ENCODE assay signal across 12 cellular contexts in genomic region chr6:10033223-10033829, GRCh38.
DNase-seq lines count a peak whose midpoint lies in the region; ATAC-seq, FAIRE-seq and TF ChIP-seq lines count a peak whose summit lies in the region.
"Had no signal": no experiment of that assay in that cellular context is flagged by ENCODE, and none has a peak within 500 bp of the region (broad histone marks: within the 10 kb centered on the region; RNA-seq: fewer than 3 reads in every experiment).

No MANE protein-coding gene starts in this region.

- H3K9me3 ChIP-seq in esophagus squamous epithelium, result no peaks in the 10 kb centered on the region
- H3K9me3 ChIP-seq: esophagus muscularis mucosa, neutrophil had no signal

- H3K27me3 ChIP-seq in esophagus squamous epithelium, result no peaks in the 10 kb centered on the region

- intact Hi-C loops in esophagus squamous epithelium (cut with DNase I), result no loop called here

- no peak for TF ChIP-seq POLR2A in esophagus squamous epithelium (IDR thresholded peaks at IDR 0.05)

- H3K4me3 ChIP-seq in esophagus squamous epithelium, result no peak overlapping the region
- H3K4me3 ChIP-seq: esophagus muscularis mucosa had no signal

- H3K4me1 ChIP-seq in esophagus squamous epithelium, result peaks cover 0 to 11% (median 3%) of the 10 kb centered on the region in 3 donors
- H3K4me1 ChIP-seq: esophagus muscularis mucosa had no signal

- DNase-seq in SKM-1 treated with dmso at 0.1 percent for 144 hours (lab: John Stamatoyannopoulos, UW; ENCODE audit: unreplicated experiment) (peak; percentile 14), SKM-1 (lab: John Stamatoyannopoulos, UW; ENCODE audit: unreplicated experiment) (no peak), NCI-H345 treated with DMSO at 0.1 percent for 48 hours (lab: John Stamatoyannopoulos, UW; ENCODE audit: unreplicated experiment) (peak; percentile 48), urothelium cell line (ENCODE audit: low spot score) (peak; percentile 21), esophagus squamous epithelium (lab: John Stamatoyannopoulos, UW) (no peak)
- DNase-seq: NCI-H1436 treated with DMSO at 0.1 percent for 48 hours had no signal

- TF ChIP-seq CTCF in esophagus squamous epithelium (IDR thresholded peaks at IDR 0.05), result no peak

- 24 to 38% methylated on average over 10 of the region's 10 CpGs for WGBS in esophagus squamous epithelium, 2 donors

- FAIRE-seq in urothelium cell line (lab: Jason Lieb, UNC), result no peak
- FAIRE-seq: islet of Langerhans had no signal

- peak; percentile 26 for ATAC-seq in esophagus mucosa
- ATAC-seq in HG02885 (IDR thresholded peaks at IDR 0.05; ENCODE audit: poor library complexity, unreplicated experiment), result no peak
- no peak for ATAC-seq in HG02759 (IDR thresholded peaks at IDR 0.05; ENCODE audit: unreplicated experiment)

- no peak overlapping the region for H3K27ac ChIP-seq in esophagus squamous epithelium
- H3K27ac ChIP-seq: esophagus muscularis mucosa, neutrophil had no signal

- H3K36me3 ChIP-seq in esophagus squamous epithelium, result no peaks in the 10 kb centered on the region
- H3K36me3 ChIP-seq: esophagus muscularis mucosa, neutrophil had no signal

Comparison
In these comparisons a context has a peak if more than half of its experiments do, and no peak if none do; other contexts are left out.
1. DNase-seq: peak in SKM-1 treated with dmso at 0.1 percent for 144 hours (single experiment), NCI-H345 treated with DMSO at 0.1 percent for 48 hours (single experiment) and urothelium cell line (single experiment); none in SKM-1 (single experiment) and esophagus squamous epithelium (single experiment).